ENCODE assay signal across 8 cellular contexts in the genomic region with DNA sequence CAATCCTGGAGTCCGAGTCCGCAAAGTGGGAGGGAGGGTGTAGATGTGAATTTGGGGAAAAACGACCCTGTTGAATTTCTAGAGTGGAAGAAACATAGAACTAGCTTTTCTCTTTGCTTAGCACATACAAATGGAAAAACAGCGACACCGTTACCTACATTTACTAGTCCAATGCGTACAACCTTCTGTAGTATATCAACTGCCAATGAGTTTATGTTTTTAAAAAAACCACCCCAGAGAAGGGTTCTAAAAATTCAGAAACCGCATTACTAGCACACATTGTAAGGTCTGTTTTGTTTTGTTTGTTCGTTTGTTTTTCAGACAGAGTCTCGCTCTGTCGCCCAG. TPM values are rescaled to one million over a fixed set of nuclear protein-coding genes. Genes with fewer than 3 reads are reported as not detected.
DNase-seq lines count a peak whose midpoint lies in the region; TF ChIP-seq lines count a peak whose summit lies in the region.

No MANE protein-coding gene starts in this region.

- TF ChIP-seq EP300 in stomach (IDR thresholded peaks at IDR 0.05) = no peak

- H3K4me3 Mint-ChIP-seq in HFFc6 = peak overlapping the region; percentile 99

- TF ChIP-seq POLR2A in stomach (IDR thresholded peaks at IDR 0.05) = no peak

- no peak for TF ChIP-seq CTCF in GM12875 (IDR thresholded peaks at IDR 0.05; ENCODE audit: borderline replicate concordance, insufficient read depth, low read depth, low read length)
- no peak for TF ChIP-seq CTCF in HFFc6 (IDR thresholded peaks at IDR 0.05)
- TF ChIP-seq CTCF in VCaP (conservative IDR thresholded peaks at IDR 0.05) = no peak
- no peak for TF ChIP-seq CTCF in stomach (IDR thresholded peaks at IDR 0.05)

- peak overlapping the region; percentile 76 for H3K4me3 ChIP-seq in GM12875 (ENCODE audit: low read depth, low read length)
- H3K4me3 ChIP-seq in iPS-18a (ENCODE audit: low read length) = peak overlapping the region; percentile 100
- peak overlapping the region; percentile 86 to 94 (median 87) for H3K4me3 ChIP-seq in stomach

- H3K27me3 ChIP-seq in iPS-18a (ENCODE audit: control insufficient read depth, insufficient read depth, low read length) = no peaks in the 10 kb centered on the region
- H3K27me3 ChIP-seq in stomach = no peaks in the 10 kb centered on the region

- no peaks in the 10 kb centered on the region for H3K27me3 Mint-ChIP-seq in HFFc6 (ENCODE audit: insufficient read depth)

- H3K9me3 ChIP-seq in iPS-18a (ENCODE audit: control insufficient read depth, low read depth, low read length) (no peaks in the 10 kb centered on the region), stomach (no peaks in the 10 kb centered on the region)

- H3K27ac ChIP-seq in VCaP (peak overlapping the region; percentile 88), iPS-18a (ENCODE audit: low read length) (no peak overlapping the region), stomach (peak overlapping the region; percentile 90 to 96 (median 95))

- H3K4me1 ChIP-seq in iPS-18a (ENCODE audit: control insufficient read depth, low read depth, low read length) (peaks cover 9% of the 10 kb centered on the region), stomach (peaks cover 7 to 33% (median 21%) of the 10 kb centered on the region in 4 donors)

- DNase-seq in HFFc6 = no peak
- no peak for DNase-seq in stomach
- no peak for DNase-seq in iPS-NIHi11 (ENCODE audit: low spot score)
- no peak for DNase-seq in NCI-H774 (lab: John Stamatoyannopoulos, UW)
- no peak for DNase-seq in NCI-H1694 treated with DMSO at 0.1 percent for 48 hours (lab: John Stamatoyannopoulos, UW)

- H3K9me3 Mint-ChIP-seq in HFFc6 = 0 out of 2 replicates have a peak, but pooled peaks cover 4% of the 10 kb centered on the region

- H3K36me3 Mint-ChIP-seq in HFFc6 (ENCODE audit: low read depth) = peaks cover 28% of the 10 kb centered on the region

- peak overlapping the region; percentile 97 for H3K27ac Mint-ChIP-seq in HFFc6

- intact Hi-C loops in stomach (cut with DNase I; ENCODE audit: low total_unique reads) = no loop called here

- peak overlapping the region; percentile 12 for H3K9ac ChIP-seq in iPS-18a (ENCODE audit: low read length)

- WGBS in stomach, 5 donors = 14 to 19% (median 17%) methylated on average over 10 of the region's 10 CpGs

- H3K4me1 Mint-ChIP-seq in HFFc6 (ENCODE audit: low read depth) = peaks cover 15% of the 10 kb centered on the region

- H3K36me3 ChIP-seq in iPS-18a (ENCODE audit: control insufficient read depth, low read depth, low read length) (peaks cover 3% of the 10 kb centered on the region), stomach (peaks cover 0 to 4% (median 0%) of the 10 kb centered on the region in 4 donors)

RNA-seq across cellular contexts. Expression of gene SUPT20H, which starts 0.3 kb away (rescaled TPM):
- total RNA-seq in HFFc6 (2021; fragmentation: NEBNext Ultra II Directional; extraction: Animal tissue kit (Norgen Biotek cat#: 25700)) = 10 to 100 TPM; 46.5 to 55.4 (median 50.2) TPM
- total RNA-seq in stomach = 100 to 1,000 TPM in 2 of 5 donors, 10 to 100 TPM in 3; 36.4 to 152 (median 93.4) TPM
- 10 to 100 TPM; 16.9 to 22.5 (median 17.1) TPM for polyA plus RNA-seq in stomach

RNA-seq across cellular contexts. Expression of gene CSNK1A1L, which starts 45.6 kb away (rescaled TPM):
- total RNA-seq in HFFc6 (2021; fragmentation: NEBNext Ultra II Directional; extraction: Animal tissue kit (Norgen Biotek cat#: 25700)) = not detected
- not detected for total RNA-seq in stomach
- not detected for polyA plus RNA-seq in stomach

RNA-seq across cellular contexts. Expression of gene EXOSC8, which starts 59.2 kb away (rescaled TPM):
- total RNA-seq in HFFc6 (2021; fragmentation: NEBNext Ultra II Directional; extraction: Animal tissue kit (Norgen Biotek cat#: 25700)) = 10 to 100 TPM; 23.2 to 37.8 (median 36.2) TPM
- 10 to 100 TPM; 15.6 to 42.8 (median 21.7) TPM for total RNA-seq in stomach
- polyA plus RNA-seq in stomach = 10 to 100 TPM; 28.8 to 45.1 (median 39.1) TPM
